Comparison of ENCODE assay signal across 10 cellular contexts in genomic region chr6:156698239-156699016, GRCh38.
A peak's percentile ranks its signal among the peaks of the same experiment; 100 is the strongest.
DNase-seq lines count a peak whose midpoint lies in the region; ATAC-seq and TF ChIP-seq lines count a peak whose summit lies in the region.
"Had no signal": no experiment of that assay in that cellular context is flagged by ENCODE, and none has a peak within 500 bp of the region (broad histone marks: within the 10 kb centered on the region; RNA-seq: fewer than 3 reads in every experiment).

No MANE protein-coding gene starts in this region.

- H3K4me1 ChIP-seq in Peyer's patch = peaks cover 0 to 10% (median 0%) of the 10 kb centered on the region in 4 donors
- H3K4me1 ChIP-seq in thyroid gland = no peaks in the 10 kb centered on the region
- no peaks in the 10 kb centered on the region for H3K4me1 ChIP-seq in stomach

- H3K27ac ChIP-seq in Peyer's patch (peak overlapping the region in 1 of 4 donors; percentile 59), thyroid gland (no peak overlapping the region), stomach (no peak overlapping the region)
- H3K27ac ChIP-seq: coronary artery had no signal

- H3K9me3 ChIP-seq in Peyer's patch = no peaks in the 10 kb centered on the region
- no peaks in the 10 kb centered on the region for H3K9me3 ChIP-seq in thyroid gland
- no peaks in the 10 kb centered on the region for H3K9me3 ChIP-seq in stomach

- H3K4me3 ChIP-seq in GM12875 (ENCODE audit: low read depth, low read length) (peak overlapping the region; percentile 40), Peyer's patch (no peak overlapping the region), thyroid gland (replicated peaks in 1 of 3) (no peak overlapping the region), stomach (no peak overlapping the region)
- H3K4me3 ChIP-seq: coronary artery had no signal

- no peak for TF ChIP-seq EP300 in stomach (IDR thresholded peaks at IDR 0.05)

- intact Hi-C loops in thyroid gland (cut with DNase I) = no loop called here
- intact Hi-C loops in stomach (cut with DNase I; ENCODE audit: low total_unique reads) = loop anchor here (10.0 kb wide), 1 partner anchor 134 kb away; no protein-coding TSS in a partner anchor

- TF ChIP-seq CTCF in GM12875 (IDR thresholded peaks at IDR 0.05; ENCODE audit: borderline replicate concordance, insufficient read depth, low read depth, low read length) (no peak), Peyer's patch (IDR thresholded peaks at IDR 0.05) (no peak), thyroid gland (IDR thresholded peaks at IDR 0.05) (no peak), stomach (IDR thresholded peaks at IDR 0.05) (no peak)

- TF ChIP-seq POLR2A in Peyer's patch (IDR thresholded peaks at IDR 0.05) (no peak), thyroid gland (IDR thresholded peaks at IDR 0.05) (no peak), stomach (IDR thresholded peaks at IDR 0.05) (no peak)

- ATAC-seq in GM21360 (IDR thresholded peaks at IDR 0.05; ENCODE audit: unreplicated experiment) (peak; percentile 64), HG03095 (IDR thresholded peaks at IDR 0.05; ENCODE audit: unreplicated experiment) (peak; percentile 74)

- DNase-seq in Peyer's patch = peak in 2 of 3 donors; percentile 86 to 89
- no peak for DNase-seq in thyroid gland
- no peak for DNase-seq in stimulated activated naive CD4-positive, alpha-beta T cell (lab: John Stamatoyannopoulos, UW)
- DNase-seq in stomach = no peak
- DNase-seq in NCI-H1092 treated with DMSO at 0.1 percent for 48 hours (lab: John Stamatoyannopoulos, UW) = no peak
- DNase-seq: substantia nigra had no signal

- H3K36me3 ChIP-seq in Peyer's patch = no peaks in the 10 kb centered on the region
- H3K36me3 ChIP-seq in thyroid gland = no peaks in the 10 kb centered on the region
- no peaks in the 10 kb centered on the region for H3K36me3 ChIP-seq in stomach

- 86 to 92% methylated on average over 9 of the region's 9 CpGs for WGBS in thyroid gland, 2 donors
- WGBS in stomach, 5 donors = 74 to 85% (median 84%) methylated on average over 9 of the region's 9 CpGs

- no peaks in the 10 kb centered on the region for H3K27me3 ChIP-seq in Peyer's patch
- no peaks in the 10 kb centered on the region for H3K27me3 ChIP-seq in thyroid gland
- no peaks in the 10 kb centered on the region for H3K27me3 ChIP-seq in stomach

Comparison
In these comparisons a context has a peak if more than half of its experiments do, and no peak if none do; other contexts are left out.
1. DNase-seq: peak in Peyer's patch (2 of 3); none in thyroid gland (0 of 2), stimulated activated naive CD4-positive, alpha-beta T cell (0 of 6), stomach (single experiment) and NCI-H1092 treated with DMSO at 0.1 percent for 48 hours (single experiment).